In the genomic region with DNA sequence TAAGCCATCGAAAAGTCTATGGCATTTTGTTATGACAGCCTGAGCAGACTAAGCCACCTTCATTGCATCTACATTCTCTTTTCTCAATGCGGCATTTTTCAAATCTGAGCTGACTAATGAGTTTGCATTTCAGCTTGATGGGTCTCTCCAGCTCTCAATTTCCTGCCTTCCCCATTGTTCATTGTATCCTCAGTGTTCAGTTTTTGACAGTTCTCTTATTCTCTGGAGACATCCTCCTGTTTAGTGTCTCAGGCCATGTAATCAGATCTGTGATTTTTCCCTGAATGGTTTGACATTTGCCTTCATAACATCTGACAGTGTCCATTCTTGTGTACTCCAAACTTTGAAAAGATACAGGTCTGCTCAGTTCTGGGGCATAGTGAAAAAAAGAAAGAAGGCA, we compare ENCODE assay signal across 29 cellular contexts. TPM values are rescaled to one million over a fixed set of nuclear protein-coding genes. Genes with fewer than 3 reads are reported as not detected.
DNase-seq lines count a peak whose midpoint lies in the region; ATAC-seq, FAIRE-seq and TF ChIP-seq lines count a peak whose summit lies in the region.
"Had no signal": no experiment of that assay in that cellular context is flagged by ENCODE, and none has a peak within 500 bp of the region (broad histone marks: within the 10 kb centered on the region; RNA-seq: fewer than 3 reads in every experiment).

No MANE protein-coding gene starts in this region.

- 85% methylated on average over 2 of the region's 2 CpGs for WGBS in HepG2 (ENCODE audit: low lambda C conversion rate)
- 83% methylated on average over 1 of the region's 2 CpGs for WGBS in right lobe of liver (ENCODE audit: insufficient coverage, low coverage, low lambda C conversion rate, missing lambda C conversion rate)
- WGBS in esophagus muscularis mucosa = 81% methylated on average over 2 of the region's 2 CpGs

- POLR2A ChIA-PET in HepG2 (lab: Yijun Ruan, JAX) = interaction anchor here (1.1 to 1.6 kb wide), 2 partner anchors 10 to 13 kb away, joined by 3 to 11 read pairs; no protein-coding TSS in a partner anchor

- no peaks in the 10 kb centered on the region for H3K9me3 Mint-ChIP-seq in neural crest cell
- peaks cover 3% of the 10 kb centered on the region for H3K9me3 Mint-ChIP-seq in activated T-cell treated with anti-CD3 and anti-CD28 coated beads, Interleukin-2, amount 50 U/mL, for 4 hours
- H3K9me3 Mint-ChIP-seq: CD4-positive, alpha-beta T cell; central memory CD8-positive, alpha-beta T cell; HFFc6 had no signal

- H3K9me3 ChIP-seq in HepG2 (ENCODE audit: low read length) = no peaks in the 10 kb centered on the region
- no peaks in the 10 kb centered on the region for H3K9me3 ChIP-seq in right lobe of liver
- no peaks in the 10 kb centered on the region for H3K9me3 ChIP-seq in esophagus muscularis mucosa
- H3K9me3 ChIP-seq: neutrophil, prostate gland, SJCRH30, testis, uterus had no signal

- TF ChIP-seq EP300 in HepG2 (IDR thresholded peaks at IDR 0.05; ENCODE audit: low read depth in 2 of 2, low read length in 2 of 2) = no peak
- TF ChIP-seq EP300 in HepG2 (CRISPR knock-in tag; IDR thresholded peaks at IDR 0.05; ENCODE audit: borderline replicate concordance) = no peak
- no peak for TF ChIP-seq EP300 in esophagus muscularis mucosa (IDR thresholded peaks at IDR 0.05)

- no peak; the same call in 2 of the 3 replicates for ATAC-seq in HepG2
- no peak for ATAC-seq in right lobe of liver
- no peak for ATAC-seq in activated T-cell treated with anti-CD3 and anti-CD28 coated beads, Interleukin-2, amount 50 U/mL, for 4 hours
- no peak for ATAC-seq in GM18505 (IDR thresholded peaks at IDR 0.05; ENCODE audit: unreplicated experiment)
- no peak for ATAC-seq in GM21576 (IDR thresholded peaks at IDR 0.05; ENCODE audit: unreplicated experiment)
- ATAC-seq: stimulated activated naive B cell treated with anti-CD40 and anti-IgM and Interleukin-4, amounts not matched to agents 10 μg/mL and 1 μg/mL and 100 μg/mL, for 72 hours had no signal

- H3K4me3 ChIP-seq in HepG2 (replicated peaks in 1 of 3; ENCODE audit: insufficient read depth in 1 of 3, low read depth in 2 of 3, low read length in 3 of 3) (no peak overlapping the region), right lobe of liver (no peak overlapping the region), dorsolateral prefrontal cortex (peak overlapping the region in 1 of 59 donors; percentile 26), esophagus muscularis mucosa (no peak overlapping the region)
- H3K4me3 ChIP-seq: lung, prostate gland, SJCRH30, testis, uterus had no signal

- no peak overlapping the region for H2AFZ ChIP-seq in HepG2 (ENCODE audit: low read length)

- in situ Hi-C loops in HepG2 (cut with HindIII; ENCODE audit: extremely low pct_ligation_motif_present, low pct_unique_long_range_greater_than_20kb) = no loop called here

- peak overlapping the region; percentile 3 for H3K4me3 Mint-ChIP-seq in neural crest cell
- no peak overlapping the region for H3K4me3 Mint-ChIP-seq in activated T-cell treated with anti-CD3 and anti-CD28 coated beads, Interleukin-2, amount 50 U/mL, for 4 hours
- H3K4me3 Mint-ChIP-seq: CD4-positive, alpha-beta T cell; central memory CD8-positive, alpha-beta T cell; HFFc6; stimulated activated naive B cell treated with anti-CD40 and anti-IgM and Interleukin-4, amounts not matched to agents 10 μg/mL and 1 μg/mL and 100 μg/mL, for 72 hours had no signal

- CTCF ChIA-PET in HepG2 (lab: Yijun Ruan, JAX; ENCODE audit: low intra/inter-chr PET ratio, low total read pairs) = no interaction called here

- H3K27me3 ChIP-seq in HepG2 (ENCODE audit: control insufficient read depth in 1 of 2, insufficient read depth in 2 of 2, low read length in 2 of 2) (no peaks in the 10 kb centered on the region), right lobe of liver (no peaks in the 10 kb centered on the region), dorsolateral prefrontal cortex (no peaks in the 10 kb centered on the region), esophagus muscularis mucosa (no peaks in the 10 kb centered on the region)
- H3K27me3 ChIP-seq: neutrophil, SJCRH30, testis, uterus had no signal

- DNase-seq in HepG2 (ENCODE audit: low spot score) (peak; percentile 58), right lobe of liver (no peak), dorsolateral prefrontal cortex (no peak), neural crest cell (ENCODE audit: low read depth, low spot score) (no peak), esophagus muscularis mucosa (ENCODE audit: extremely low spot score) (no peak)
- no peak for DNase-seq in activated T-cell treated with anti-CD3 and anti-CD28 coated beads, Interleukin-2, amount 50 U/mL, for 4 hours
- DNase-seq: activated CD4-positive, alpha-beta T cell treated with anti-CD3 and anti-CD28 coated beads for 1 hour; activated effector memory CD4-positive, alpha-beta T cell treated with Interleukin-2 at 50 U/mL for 16 hours; activated T-cell treated with anti-CD3 and anti-CD28 coated beads for 4 hours; CD4-positive, alpha-beta T cell; dermis blood vessel endothelial cell; HFFc6; NCI-H1417 treated with DMSO at 0.1 percent for 48 hours; NCI-H2081 treated with DMSO at 0.1 percent for 48 hours; NCI-H524; SJCRH30; stimulated activated CD4-positive, alpha-beta T cell treated with anti-CD3 and anti-CD28 coated beads, Interleukin-15, amount 100 ng/mL, for 24 hours; stimulated activated naive B cell treated with anti-CD40 and anti-IgM and Interleukin-4, amounts not matched to agents 10 μg/mL and 1 μg/mL and 100 μg/mL, for 72 hours; T-helper 2 cell; testis; uterus had no signal

- no peak overlapping the region for H3K4me2 ChIP-seq in HepG2 (ENCODE audit: low read depth, low read length)
- H3K4me2 ChIP-seq: KMS-11 had no signal

- peak overlapping the region; percentile 69 for H3K27ac Mint-ChIP-seq in neural crest cell (ENCODE audit: unreplicated experiment)
- H3K27ac Mint-ChIP-seq: CD4-positive, alpha-beta T cell; HFFc6; stimulated activated naive B cell treated with anti-CD40 and anti-IgM and Interleukin-4, amounts not matched to agents 10 μg/mL and 1 μg/mL and 100 μg/mL, for 72 hours had no signal

- no peaks in the 10 kb centered on the region for H3K36me3 Mint-ChIP-seq in neural crest cell (ENCODE audit: low read depth)
- no peaks in the 10 kb centered on the region for H3K36me3 Mint-ChIP-seq in activated T-cell treated with anti-CD3 and anti-CD28 coated beads, Interleukin-2, amount 50 U/mL, for 4 hours (ENCODE audit: insufficient read depth)

- peaks cover 33% of the 10 kb centered on the region for H3K4me1 Mint-ChIP-seq in neural crest cell
- peaks cover 38% of the 10 kb centered on the region for H3K4me1 Mint-ChIP-seq in activated T-cell treated with anti-CD3 and anti-CD28 coated beads, Interleukin-2, amount 50 U/mL, for 4 hours (ENCODE audit: low read depth)

- intact Hi-C loops in HepG2 (cut with micrococcal nuclease; ENCODE audit: unreplicated experiment) = no loop called here
- intact Hi-C loops in right lobe of liver (cut with DNase I) = no loop called here
- intact Hi-C loops in dorsolateral prefrontal cortex (cut with DNase I) = loop anchor here (2.0 to 10.0 kb wide), 2 partner anchors 50 to 52 kb away; partner anchors contain the start of gene PAQR8 (in 2 of the 2)
- intact Hi-C loops in esophagus muscularis mucosa (cut with DNase I) = no loop called here

- H3K27ac ChIP-seq in HepG2 (ENCODE audit: extremely low read length, insufficient read depth, low read length) (no peak overlapping the region), right lobe of liver (no peak overlapping the region), dorsolateral prefrontal cortex (peak overlapping the region in 54 of 59 donors; percentile 5 to 91 (median 70)), esophagus muscularis mucosa (replicated peaks in 1 of 4) (no peak overlapping the region)
- H3K27ac ChIP-seq: KMS-11, neutrophil, prostate gland, SJCRH30, testis, uterus had no signal

- no peaks in the 10 kb centered on the region for H3K27me3 Mint-ChIP-seq in neural crest cell (ENCODE audit: low read depth)
- H3K27me3 Mint-ChIP-seq in activated T-cell treated with anti-CD3 and anti-CD28 coated beads, Interleukin-2, amount 50 U/mL, for 4 hours (ENCODE audit: low read depth) = no peaks in the 10 kb centered on the region
- H3K27me3 Mint-ChIP-seq: CD4-positive, alpha-beta T cell; central memory CD8-positive, alpha-beta T cell; stimulated activated naive B cell treated with anti-CD40 and anti-IgM and Interleukin-4, amounts not matched to agents 10 μg/mL and 1 μg/mL and 100 μg/mL, for 72 hours had no signal

- BruUV-seq in HepG2 (replicated peaks; lab: Mats Ljungman, UMichigan) = no TSS peak

- no peak for TF ChIP-seq POLR2A in HepG2 (IDR thresholded peaks at IDR 0.05; ENCODE audit: insufficient read depth in 1 of 2, low read depth in 2 of 2, low read length in 2 of 2)
- TF ChIP-seq POLR2A in right lobe of liver (IDR thresholded peaks at IDR 0.05) = no peak
- no peak for TF ChIP-seq POLR2A in esophagus muscularis mucosa (IDR thresholded peaks at IDR 0.05; ENCODE audit: low read depth)
- TF ChIP-seq POLR2A in GM18505 (IDR thresholded peaks at IDR 0.05; ENCODE audit: borderline replicate concordance, extremely low read depth, insufficient read depth, insufficient read length) = no peak

- no peak for TF ChIP-seq RAD21 in HepG2 (CRISPR knock-in tag; IDR thresholded peaks at IDR 0.05)

- H3K9ac ChIP-seq in HepG2 (ENCODE audit: insufficient read depth, low read depth, low read length) = no peak overlapping the region
- H3K9ac ChIP-seq: KMS-11 had no signal

- H3K36me3 ChIP-seq in HepG2 (replicated peaks in 1 of 2; ENCODE audit: control insufficient read depth in 1 of 2, insufficient read depth in 2 of 2, low read length in 2 of 2) (no peaks in the 10 kb centered on the region), right lobe of liver (no peaks in the 10 kb centered on the region), esophagus muscularis mucosa (no peaks in the 10 kb centered on the region)
- H3K36me3 ChIP-seq: neutrophil, prostate gland, SJCRH30, uterus had no signal

- TF ChIP-seq CTCF in HepG2 (CRISPR knock-in tag; IDR thresholded peaks at IDR 0.05) (no peak), right lobe of liver (IDR thresholded peaks at IDR 0.05) (no peak), dorsolateral prefrontal cortex (IDR thresholded peaks at IDR 0.05 in 54 of 56, conservative IDR thresholded peaks at IDR 0.05 in 2 of 56; ENCODE audit: low read depth in 1 of 56, partially characterized antibody in 56 of 56) (peak in 1 of 56 donors; percentile 10), neural crest cell (conservative IDR thresholded peaks at IDR 0.05) (no peak), esophagus muscularis mucosa (IDR thresholded peaks at IDR 0.05) (no peak)

- H3K79me2 ChIP-seq in HepG2 (ENCODE audit: insufficient read depth, low read length) = no peaks in the 10 kb centered on the region

- H3K4me1 ChIP-seq in HepG2 (ENCODE audit: insufficient read depth, low read length) (peaks cover 29% of the 10 kb centered on the region), right lobe of liver (no peaks in the 10 kb centered on the region), esophagus muscularis mucosa (peaks cover 0 to 10% (median 3%) of the 10 kb centered on the region in 4 donors)
- H3K4me1 ChIP-seq: prostate gland, SJCRH30, testis, uterus had no signal

- no peaks in the 10 kb centered on the region for H4K20me1 ChIP-seq in HepG2 (ENCODE audit: insufficient read depth, low read length)

- no peak for FAIRE-seq in HepG2 (lab: Jason Lieb, UNC)
- FAIRE-seq: A204.1 had no signal

RNA-seq across cellular contexts. Expression of gene MCM3, which starts 27.9 kb away (rescaled TPM):
- total RNA-seq in HepG2 (2016; rRNA removed; fragmentation: Illumina TruSeq; extraction: Trizol) = 288 and 336 TPM in 2 replicates
- 27.6 and 36.1 TPM in 2 replicates for total RNA-seq in HepG2 (2016; cell fraction: cytosol; rRNA removed; fragmentation: Illumina TruSeq; extraction: Trizol; ENCODE audit: low read depth)
- 287 and 310 TPM in 2 replicates for total RNA-seq in HepG2 (2016; cell fraction: insoluble cytoplasmic fraction; rRNA removed; fragmentation: Illumina TruSeq; extraction: Trizol)
- total RNA-seq in HepG2 (2016; cell fraction: membrane; rRNA removed; fragmentation: Illumina TruSeq; extraction: Trizol) = 67.0 and 76.9 TPM in 2 replicates
- total RNA-seq in HepG2 (2016; cell fraction: nucleus; rRNA removed; fragmentation: Illumina TruSeq; extraction: Trizol) = 222 and 236 TPM in 2 replicates
- polyA plus RNA-seq in HepG2 (2011; rRNA removed) = 110 and 164 TPM in 2 replicates
- 97.2 and 124 TPM in 2 replicates for polyA plus RNA-seq in HepG2 (2011; cell fraction: cytosol; rRNA removed)
- 135 and 203 TPM in 2 replicates for polyA plus RNA-seq in HepG2 (2011; cell fraction: nucleus; rRNA removed)
- polyA plus RNA-seq in HepG2 (2012) = 70.9 and 88.3 TPM in 2 replicates
- 14.8 and 17.4 TPM in 2 replicates for polyA plus RNA-seq in HepG2 (2016; cell fraction: cytosol; fragmentation: Illumina TruSeq; extraction: Trizol; ENCODE audit: low read depth)
- polyA plus RNA-seq in HepG2 (2016; cell fraction: insoluble cytoplasmic fraction; fragmentation: Illumina TruSeq; extraction: Trizol; ENCODE audit: low read depth) = 255 and 266 TPM in 2 replicates
- 29.0 and 35.9 TPM in 2 replicates for polyA plus RNA-seq in HepG2 (2016; cell fraction: membrane; fragmentation: Illumina TruSeq; extraction: Trizol; ENCODE audit: low read depth)
- polyA plus RNA-seq in HepG2 (2016; cell fraction: nucleus; fragmentation: Illumina TruSeq; extraction: Trizol; ENCODE audit: insufficient read depth, low read depth) = 238 and 239 TPM in 2 replicates
- 258 and 404 TPM in 2 replicates for polyA minus RNA-seq in HepG2 (2011; rRNA and poly(A)+ RNA removed; ENCODE audit: low replicate concordance)
- polyA minus RNA-seq in HepG2 (2011; cell fraction: cytosol; rRNA and poly(A)+ RNA removed) = 66.4 and 93.7 TPM in 2 replicates
- 123 and 171 TPM in 2 replicates for polyA minus RNA-seq in HepG2 (2011; cell fraction: nucleus; rRNA and poly(A)+ RNA removed)
- total RNA-seq in right lobe of liver = 10 to 100 TPM in 3 of 6 experiments, 1 to 10 TPM in 3; 6.6 to 35.9 (median 10.5) TPM
- 10 to 100 TPM; 10.8 to 22.0 (median 16.5) TPM for total RNA-seq in dorsolateral prefrontal cortex
- 210 and 211 TPM in 2 replicates for total RNA-seq in neural crest cell
- total RNA-seq in esophagus muscularis mucosa = 10 to 100 TPM; 32.4 to 42.6 (median 41.1) TPM
- total RNA-seq in activated T-cell treated with anti-CD3 and anti-CD28 coated beads, Interleukin-2, amount 50 U/mL, for 4 hours = 100 to 1,000 TPM; 184 to 240 (median 199) TPM

RNA-seq across cellular contexts. Expression of gene PAQR8, which starts 49.5 kb away (rescaled TPM):
- 26.2 and 37.7 TPM in 2 replicates for total RNA-seq in HepG2 (2016; rRNA removed; fragmentation: Illumina TruSeq; extraction: Trizol)
- total RNA-seq in HepG2 (2016; cell fraction: cytosol; rRNA removed; fragmentation: Illumina TruSeq; extraction: Trizol; ENCODE audit: low read depth) = 3.1 and 3.4 TPM in 2 replicates
- 25.3 and 36.5 TPM in 2 replicates for total RNA-seq in HepG2 (2016; cell fraction: insoluble cytoplasmic fraction; rRNA removed; fragmentation: Illumina TruSeq; extraction: Trizol)
- 16.5 TPM in 2 replicates for total RNA-seq in HepG2 (2016; cell fraction: membrane; rRNA removed; fragmentation: Illumina TruSeq; extraction: Trizol)
- total RNA-seq in HepG2 (2016; cell fraction: nucleus; rRNA removed; fragmentation: Illumina TruSeq; extraction: Trizol) = 36.5 and 38.6 TPM in 2 replicates
- 36.5 and 50.7 TPM in 2 replicates for polyA plus RNA-seq in HepG2 (2011; rRNA removed)
- 33.7 and 46.9 TPM in 2 replicates for polyA plus RNA-seq in HepG2 (2011; cell fraction: cytosol; rRNA removed)
- polyA plus RNA-seq in HepG2 (2011; cell fraction: nucleus; rRNA removed) = 17.0 and 22.0 TPM in 2 replicates
- polyA plus RNA-seq in HepG2 (2012) = 18.9 and 24.9 TPM in 2 replicates
- 2.3 and 2.8 TPM in 2 replicates for polyA plus RNA-seq in HepG2 (2016; cell fraction: cytosol; fragmentation: Illumina TruSeq; extraction: Trizol; ENCODE audit: low read depth)
- 23.7 TPM in 2 replicates for polyA plus RNA-seq in HepG2 (2016; cell fraction: insoluble cytoplasmic fraction; fragmentation: Illumina TruSeq; extraction: Trizol; ENCODE audit: low read depth)
- 8.0 and 8.6 TPM in 2 replicates for polyA plus RNA-seq in HepG2 (2016; cell fraction: membrane; fragmentation: Illumina TruSeq; extraction: Trizol; ENCODE audit: low read depth)
- 41.8 and 43.1 TPM in 2 replicates for polyA plus RNA-seq in HepG2 (2016; cell fraction: nucleus; fragmentation: Illumina TruSeq; extraction: Trizol; ENCODE audit: insufficient read depth, low read depth)
- polyA minus RNA-seq in HepG2 (2011; rRNA and poly(A)+ RNA removed; ENCODE audit: low replicate concordance) = 0.87 and 184 TPM in 2 replicates
- polyA minus RNA-seq in HepG2 (2011; cell fraction: cytosol; rRNA and poly(A)+ RNA removed) = 34.4 and 49.4 TPM in 2 replicates
- polyA minus RNA-seq in HepG2 (2011; cell fraction: nucleus; rRNA and poly(A)+ RNA removed) = 30.6 and 38.9 TPM in 2 replicates
- total RNA-seq in right lobe of liver = 1 to 10 TPM in 3 of 6 experiments, under 1 TPM in 3; 0.29 to 1.5 (median 0.77) TPM
- 100 to 1,000 TPM in 46 of 120 experiments, 10 to 100 TPM in 74; 40.1 to 180 (median 87.5) TPM for total RNA-seq in dorsolateral prefrontal cortex
- 10.5 and 10.7 TPM in 2 replicates for total RNA-seq in neural crest cell
- 10 to 100 TPM; 11.1 to 32.5 (median 14.2) TPM for total RNA-seq in esophagus muscularis mucosa
- 1 to 10 TPM; 1.4 to 3.4 (median 2.6) TPM for total RNA-seq in activated T-cell treated with anti-CD3 and anti-CD28 coated beads, Interleukin-2, amount 50 U/mL, for 4 hours

Comparison
In these comparisons a context has a peak if more than half of its experiments do, and no peak if none do; other contexts are left out.
1. H3K27ac ChIP-seq: peak in dorsolateral prefrontal cortex (54 of 59); none in HepG2 (single experiment), right lobe of liver (0 of 3) and esophagus muscularis mucosa (0 of 4).
2. intact Hi-C loops: an anchor here in dorsolateral prefrontal cortex (2.0 to 10.0 kb wide); none called in HepG2, right lobe of liver and esophagus muscularis mucosa.